ENCODE assay signal across 1 cellular context in the genomic region with DNA sequence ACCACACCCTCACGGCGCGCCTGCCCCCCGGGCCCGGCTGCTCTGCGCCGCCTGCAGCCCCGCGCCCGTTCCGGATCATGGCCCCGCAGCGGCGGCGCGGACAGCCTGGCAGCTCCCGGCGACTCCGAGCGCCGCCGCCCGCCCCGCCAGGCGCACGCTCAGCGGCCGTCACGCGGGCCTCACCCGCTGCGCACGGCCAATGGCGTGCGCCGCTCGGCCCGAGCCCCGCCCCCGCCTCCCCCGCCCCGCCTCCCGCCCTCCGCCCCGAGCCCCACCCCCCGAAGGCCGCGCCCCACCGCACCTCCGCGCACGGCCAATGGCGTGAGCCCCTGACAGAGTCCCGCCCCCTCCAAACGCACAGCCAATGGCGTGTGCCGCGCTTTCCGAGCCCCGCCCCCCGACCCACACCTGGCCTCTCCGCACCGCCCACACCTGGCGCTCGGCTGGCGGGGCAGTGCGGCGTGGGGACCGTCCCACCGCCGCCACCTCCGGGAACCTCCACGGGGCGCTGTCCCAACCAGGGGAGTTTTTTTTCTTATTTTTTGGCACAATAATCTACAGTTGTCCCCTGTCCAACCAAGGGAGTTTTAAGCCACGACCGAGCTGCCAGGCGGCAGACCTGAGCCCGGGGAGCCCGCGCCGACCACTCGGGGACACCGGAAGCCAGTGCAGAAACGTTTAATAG.
A peak's percentile ranks its signal among the peaks of the same experiment; 100 is the strongest.
TF ChIP-seq lines count a peak whose summit lies in the region.

A gene (minus strand): TSS at position 123 of the 685 bp plus-strand sequence. CDS start 44 bp downstream, at position 79.

TF ChIP-seq in K562, 482 proteins besides CTCF, POLR2A, EP300 and RAD21 (continued from another document and continues in another):
- TF ChIP-seq, protein P1, sequence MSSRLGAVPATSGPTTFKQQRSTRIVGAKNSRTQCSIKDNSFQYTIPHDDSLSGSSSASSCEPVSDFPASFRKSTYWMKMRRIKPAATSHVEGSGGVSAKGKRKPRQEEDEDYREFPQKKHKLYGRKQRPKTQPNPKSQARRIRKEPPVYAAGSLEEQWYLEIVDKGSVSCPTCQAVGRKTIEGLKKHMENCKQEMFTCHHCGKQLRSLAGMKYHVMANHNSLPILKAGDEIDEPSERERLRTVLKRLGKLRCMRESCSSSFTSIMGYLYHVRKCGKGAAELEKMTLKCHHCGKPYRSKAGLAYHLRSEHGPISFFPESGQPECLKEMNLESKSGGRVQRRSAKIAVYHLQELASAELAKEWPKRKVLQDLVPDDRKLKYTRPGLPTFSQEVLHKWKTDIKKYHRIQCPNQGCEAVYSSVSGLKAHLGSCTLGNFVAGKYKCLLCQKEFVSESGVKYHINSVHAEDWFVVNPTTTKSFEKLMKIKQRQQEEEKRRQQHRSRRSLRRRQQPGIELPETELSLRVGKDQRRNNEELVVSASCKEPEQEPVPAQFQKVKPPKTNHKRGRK (tag; IDR thresholded peaks at IDR 0.05) = no peak
- TF ChIP-seq SNIP1 (IDR thresholded peaks at IDR 0.05; ENCODE audit: low read depth) (no peak), SMARCE1 (IDR thresholded peaks at IDR 0.05) (no peak), ZNF764 (CRISPR knock-in tag; IDR thresholded peaks at IDR 0.05; ENCODE audit: low read depth) (no peak), CHCHD3 (CRISPR knock-in tag; IDR thresholded peaks at IDR 0.05) (no peak), ZNF644 (tag; IDR thresholded peaks at IDR 0.05; ENCODE audit: low read depth) (no peak), CBX3 (IDR thresholded peaks at IDR 0.05; ENCODE audit: borderline replicate concordance in 1 of 2, low read length in 2 of 2) (no peak), CBX1 (IDR thresholded peaks at IDR 0.05; ENCODE audit: low read depth) (no peak), ZBED1 (IDR thresholded peaks at IDR 0.05) (peak; percentile 51; the same call in 1 of the 2 replicates), TAF1 (IDR thresholded peaks at IDR 0.05; ENCODE audit: control insufficient read depth, extremely low read depth, insufficient read depth, low read length, severe bottlenecking) (peak; percentile 27), CBX5 (IDR thresholded peaks at IDR 0.05; ENCODE audit: borderline replicate concordance, low read depth) (no peak), ARNT (IDR thresholded peaks at IDR 0.05) (no peak), SMARCB1 (IDR thresholded peaks at IDR 0.05; ENCODE audit: insufficient read length, low read depth) (no peak), NFYB (IDR thresholded peaks at IDR 0.05; ENCODE audit: extremely low read depth, insufficient read length) (peak; percentile 31), KDM2B (CRISPR knock-in tag; IDR thresholded peaks at IDR 0.05) (no peak), PYGO2 (tag; IDR thresholded peaks at IDR 0.05) (no peak), BRD9 (IDR thresholded peaks at IDR 0.05; ENCODE audit: low read depth, partially characterized antibody) (no peak), ZNF76 (CRISPR knock-in tag; IDR thresholded peaks at IDR 0.05; ENCODE audit: borderline replicate concordance) (no peak), ESRRA (IDR thresholded peaks at IDR 0.05; ENCODE audit: borderline replicate concordance, low read depth) (no peak), FIP1L1 (IDR thresholded peaks at IDR 0.05; ENCODE audit: low read depth, low read length, poor library complexity, severe bottlenecking) (peak; percentile 38), ZFP36 (IDR thresholded peaks at IDR 0.05; ENCODE audit: low read depth, low read length, partially characterized antibody) (no peak), ZNF232 (CRISPR knock-in tag; IDR thresholded peaks at IDR 0.05) (no peak), DIDO1 (tag; IDR thresholded peaks at IDR 0.05; ENCODE audit: low read depth) (no peak), HDAC1 (IDR thresholded peaks at IDR 0.05) (no peak), ZBTB8A (IDR thresholded peaks at IDR 0.05; ENCODE audit: partially characterized antibody) (no peak), MYC (IDR thresholded peaks at IDR 0.05; ENCODE audit: low read depth, low read length) (no peak), MYC (CRISPR knock-in tag; IDR thresholded peaks at IDR 0.05; ENCODE audit: borderline replicate concordance, low read depth) (no peak), ETV5 (CRISPR knock-in tag; IDR thresholded peaks at IDR 0.05; ENCODE audit: low read depth) (no peak), DACH1 (IDR thresholded peaks at IDR 0.05; ENCODE audit: partially characterized antibody) (peak; percentile 18), RBBP5 (IDR thresholded peaks at IDR 0.05; ENCODE audit: borderline replicate concordance, insufficient read depth, low read length, poor library complexity, severe bottlenecking) (peak; percentile 4), SAP30 (IDR thresholded peaks at IDR 0.05; ENCODE audit: borderline replicate concordance, insufficient read depth, low read depth, low read length, poor library complexity, severe bottlenecking) (peak; percentile 5), RFX1 (IDR thresholded peaks at IDR 0.05) (no peak)
- TF ChIP-seq, protein P2, sequence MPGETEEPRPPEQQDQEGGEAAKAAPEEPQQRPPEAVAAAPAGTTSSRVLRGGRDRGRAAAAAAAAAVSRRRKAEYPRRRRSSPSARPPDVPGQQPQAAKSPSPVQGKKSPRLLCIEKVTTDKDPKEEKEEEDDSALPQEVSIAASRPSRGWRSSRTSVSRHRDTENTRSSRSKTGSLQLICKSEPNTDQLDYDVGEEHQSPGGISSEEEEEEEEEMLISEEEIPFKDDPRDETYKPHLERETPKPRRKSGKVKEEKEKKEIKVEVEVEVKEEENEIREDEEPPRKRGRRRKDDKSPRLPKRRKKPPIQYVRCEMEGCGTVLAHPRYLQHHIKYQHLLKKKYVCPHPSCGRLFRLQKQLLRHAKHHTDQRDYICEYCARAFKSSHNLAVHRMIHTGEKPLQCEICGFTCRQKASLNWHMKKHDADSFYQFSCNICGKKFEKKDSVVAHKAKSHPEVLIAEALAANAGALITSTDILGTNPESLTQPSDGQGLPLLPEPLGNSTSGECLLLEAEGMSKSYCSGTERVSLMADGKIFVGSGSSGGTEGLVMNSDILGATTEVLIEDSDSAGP (CRISPR knock-in tag; IDR thresholded peaks at IDR 0.05) = no peak
- TF ChIP-seq, protein P3, sequence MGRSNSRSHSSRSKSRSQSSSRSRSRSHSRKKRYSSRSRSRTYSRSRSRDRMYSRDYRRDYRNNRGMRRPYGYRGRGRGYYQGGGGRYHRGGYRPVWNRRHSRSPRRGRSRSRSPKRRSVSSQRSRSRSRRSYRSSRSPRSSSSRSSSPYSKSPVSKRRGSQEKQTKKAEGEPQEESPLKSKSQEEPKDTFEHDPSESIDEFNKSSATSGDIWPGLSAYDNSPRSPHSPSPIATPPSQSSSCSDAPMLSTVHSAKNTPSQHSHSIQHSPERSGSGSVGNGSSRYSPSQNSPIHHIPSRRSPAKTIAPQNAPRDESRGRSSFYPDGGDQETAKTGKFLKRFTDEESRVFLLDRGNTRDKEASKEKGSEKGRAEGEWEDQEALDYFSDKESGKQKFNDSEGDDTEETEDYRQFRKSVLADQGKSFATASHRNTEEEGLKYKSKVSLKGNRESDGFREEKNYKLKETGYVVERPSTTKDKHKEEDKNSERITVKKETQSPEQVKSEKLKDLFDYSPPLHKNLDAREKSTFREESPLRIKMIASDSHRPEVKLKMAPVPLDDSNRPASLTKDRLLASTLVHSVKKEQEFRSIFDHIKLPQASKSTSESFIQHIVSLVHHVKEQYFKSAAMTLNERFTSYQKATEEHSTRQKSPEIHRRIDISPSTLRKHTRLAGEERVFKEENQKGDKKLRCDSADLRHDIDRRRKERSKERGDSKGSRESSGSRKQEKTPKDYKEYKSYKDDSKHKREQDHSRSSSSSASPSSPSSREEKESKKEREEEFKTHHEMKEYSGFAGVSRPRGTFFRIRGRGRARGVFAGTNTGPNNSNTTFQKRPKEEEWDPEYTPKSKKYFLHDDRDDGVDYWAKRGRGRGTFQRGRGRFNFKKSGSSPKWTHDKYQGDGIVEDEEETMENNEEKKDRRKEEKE (IDR thresholded peaks at IDR 0.05; ENCODE audit: borderline replicate concordance in 1 of 2, control insufficient read depth in 1 of 2, low read depth in 2 of 2, low read length in 1 of 2) = no peak
- TF ChIP-seq, protein P4, sequence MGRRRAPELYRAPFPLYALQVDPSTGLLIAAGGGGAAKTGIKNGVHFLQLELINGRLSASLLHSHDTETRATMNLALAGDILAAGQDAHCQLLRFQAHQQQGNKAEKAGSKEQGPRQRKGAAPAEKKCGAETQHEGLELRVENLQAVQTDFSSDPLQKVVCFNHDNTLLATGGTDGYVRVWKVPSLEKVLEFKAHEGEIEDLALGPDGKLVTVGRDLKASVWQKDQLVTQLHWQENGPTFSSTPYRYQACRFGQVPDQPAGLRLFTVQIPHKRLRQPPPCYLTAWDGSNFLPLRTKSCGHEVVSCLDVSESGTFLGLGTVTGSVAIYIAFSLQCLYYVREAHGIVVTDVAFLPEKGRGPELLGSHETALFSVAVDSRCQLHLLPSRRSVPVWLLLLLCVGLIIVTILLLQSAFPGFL (CRISPR knock-in tag; IDR thresholded peaks at IDR 0.05) = no peak
- TF ChIP-seq, protein P5, sequence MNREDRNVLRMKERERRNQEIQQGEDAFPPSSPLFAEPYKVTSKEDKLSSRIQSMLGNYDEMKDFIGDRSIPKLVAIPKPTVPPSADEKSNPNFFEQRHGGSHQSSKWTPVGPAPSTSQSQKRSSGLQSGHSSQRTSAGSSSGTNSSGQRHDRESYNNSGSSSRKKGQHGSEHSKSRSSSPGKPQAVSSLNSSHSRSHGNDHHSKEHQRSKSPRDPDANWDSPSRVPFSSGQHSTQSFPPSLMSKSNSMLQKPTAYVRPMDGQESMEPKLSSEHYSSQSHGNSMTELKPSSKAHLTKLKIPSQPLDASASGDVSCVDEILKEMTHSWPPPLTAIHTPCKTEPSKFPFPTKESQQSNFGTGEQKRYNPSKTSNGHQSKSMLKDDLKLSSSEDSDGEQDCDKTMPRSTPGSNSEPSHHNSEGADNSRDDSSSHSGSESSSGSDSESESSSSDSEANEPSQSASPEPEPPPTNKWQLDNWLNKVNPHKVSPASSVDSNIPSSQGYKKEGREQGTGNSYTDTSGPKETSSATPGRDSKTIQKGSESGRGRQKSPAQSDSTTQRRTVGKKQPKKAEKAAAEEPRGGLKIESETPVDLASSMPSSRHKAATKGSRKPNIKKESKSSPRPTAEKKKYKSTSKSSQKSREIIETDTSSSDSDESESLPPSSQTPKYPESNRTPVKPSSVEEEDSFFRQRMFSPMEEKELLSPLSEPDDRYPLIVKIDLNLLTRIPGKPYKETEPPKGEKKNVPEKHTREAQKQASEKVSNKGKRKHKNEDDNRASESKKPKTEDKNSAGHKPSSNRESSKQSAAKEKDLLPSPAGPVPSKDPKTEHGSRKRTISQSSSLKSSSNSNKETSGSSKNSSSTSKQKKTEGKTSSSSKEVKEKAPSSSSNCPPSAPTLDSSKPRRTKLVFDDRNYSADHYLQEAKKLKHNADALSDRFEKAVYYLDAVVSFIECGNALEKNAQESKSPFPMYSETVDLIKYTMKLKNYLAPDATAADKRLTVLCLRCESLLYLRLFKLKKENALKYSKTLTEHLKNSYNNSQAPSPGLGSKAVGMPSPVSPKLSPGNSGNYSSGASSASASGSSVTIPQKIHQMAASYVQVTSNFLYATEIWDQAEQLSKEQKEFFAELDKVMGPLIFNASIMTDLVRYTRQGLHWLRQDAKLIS (CRISPR knock-in tag; IDR thresholded peaks at IDR 0.05) = no peak
- TF ChIP-seq, protein P6, sequence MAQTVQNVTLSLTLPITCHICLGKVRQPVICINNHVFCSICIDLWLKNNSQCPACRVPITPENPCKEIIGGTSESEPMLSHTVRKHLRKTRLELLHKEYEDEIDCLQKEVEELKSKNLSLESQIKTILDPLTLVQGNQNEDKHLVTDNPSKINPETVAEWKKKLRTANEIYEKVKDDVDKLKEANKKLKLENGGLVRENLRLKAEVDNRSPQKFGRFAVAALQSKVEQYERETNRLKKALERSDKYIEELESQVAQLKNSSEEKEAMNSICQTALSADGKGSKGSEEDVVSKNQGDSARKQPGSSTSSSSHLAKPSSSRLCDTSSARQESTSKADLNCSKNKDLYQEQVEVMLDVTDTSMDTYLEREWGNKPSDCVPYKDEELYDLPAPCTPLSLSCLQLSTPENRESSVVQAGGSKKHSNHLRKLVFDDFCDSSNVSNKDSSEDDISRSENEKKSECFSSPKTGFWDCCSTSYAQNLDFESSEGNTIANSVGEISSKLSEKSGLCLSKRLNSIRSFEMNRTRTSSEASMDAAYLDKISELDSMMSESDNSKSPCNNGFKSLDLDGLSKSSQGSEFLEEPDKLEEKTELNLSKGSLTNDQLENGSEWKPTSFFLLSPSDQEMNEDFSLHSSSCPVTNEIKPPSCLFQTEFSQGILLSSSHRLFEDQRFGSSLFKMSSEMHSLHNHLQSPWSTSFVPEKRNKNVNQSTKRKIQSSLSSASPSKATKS (CRISPR knock-in tag; IDR thresholded peaks at IDR 0.05) = no peak
- TF ChIP-seq, protein P7, sequence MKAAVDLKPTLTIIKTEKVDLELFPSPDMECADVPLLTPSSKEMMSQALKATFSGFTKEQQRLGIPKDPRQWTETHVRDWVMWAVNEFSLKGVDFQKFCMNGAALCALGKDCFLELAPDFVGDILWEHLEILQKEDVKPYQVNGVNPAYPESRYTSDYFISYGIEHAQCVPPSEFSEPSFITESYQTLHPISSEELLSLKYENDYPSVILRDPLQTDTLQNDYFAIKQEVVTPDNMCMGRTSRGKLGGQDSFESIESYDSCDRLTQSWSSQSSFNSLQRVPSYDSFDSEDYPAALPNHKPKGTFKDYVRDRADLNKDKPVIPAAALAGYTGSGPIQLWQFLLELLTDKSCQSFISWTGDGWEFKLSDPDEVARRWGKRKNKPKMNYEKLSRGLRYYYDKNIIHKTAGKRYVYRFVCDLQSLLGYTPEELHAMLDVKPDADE (conservative IDR thresholded peaks at IDR 0.05; ENCODE audit: control insufficient read depth, low read depth, low read length) = peak; percentile 38; the same call in 1 of the 2 replicates
- TF ChIP-seq, protein P8, sequence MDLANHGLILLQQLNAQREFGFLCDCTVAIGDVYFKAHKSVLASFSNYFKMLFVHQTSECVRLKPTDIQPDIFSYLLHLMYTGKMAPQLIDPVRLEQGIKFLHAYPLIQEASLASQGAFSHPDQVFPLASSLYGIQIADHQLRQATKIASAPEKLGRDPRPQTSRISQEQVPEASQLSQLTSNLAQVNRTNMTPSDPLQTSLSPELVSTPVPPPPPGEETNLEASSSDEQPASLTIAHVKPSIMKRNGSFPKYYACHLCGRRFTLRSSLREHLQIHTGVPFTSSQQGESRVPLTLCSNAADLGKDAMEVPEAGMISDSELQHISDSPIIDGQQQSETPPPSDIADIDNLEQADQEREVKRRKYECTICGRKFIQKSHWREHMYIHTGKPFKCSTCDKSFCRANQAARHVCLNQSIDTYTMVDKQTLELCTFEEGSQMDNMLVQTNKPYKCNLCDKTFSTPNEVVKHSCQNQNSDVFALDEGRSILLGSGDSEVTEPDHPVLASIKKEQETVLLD (IDR thresholded peaks at IDR 0.05) = no peak
- TF ChIP-seq, protein P9, sequence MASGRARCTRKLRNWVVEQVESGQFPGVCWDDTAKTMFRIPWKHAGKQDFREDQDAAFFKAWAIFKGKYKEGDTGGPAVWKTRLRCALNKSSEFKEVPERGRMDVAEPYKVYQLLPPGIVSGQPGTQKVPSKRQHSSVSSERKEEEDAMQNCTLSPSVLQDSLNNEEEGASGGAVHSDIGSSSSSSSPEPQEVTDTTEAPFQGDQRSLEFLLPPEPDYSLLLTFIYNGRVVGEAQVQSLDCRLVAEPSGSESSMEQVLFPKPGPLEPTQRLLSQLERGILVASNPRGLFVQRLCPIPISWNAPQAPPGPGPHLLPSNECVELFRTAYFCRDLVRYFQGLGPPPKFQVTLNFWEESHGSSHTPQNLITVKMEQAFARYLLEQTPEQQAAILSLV (tag; IDR thresholded peaks at IDR 0.05) = no peak
